Comparison of ENCODE assay signal across 23 cellular contexts in genomic region chr17:63722403-63722802, GRCh38.
"Had no signal": no experiment of that assay in that cellular context is flagged by ENCODE, and none has a peak within 500 bp of the region (broad histone marks: within the 10 kb centered on the region; RNA-seq: fewer than 3 reads in every experiment).

No MANE protein-coding gene starts in this region.

- DNase-seq: activated B cell treated with CpG ODN at 0.5 μM for 24 hours; activated CD4-positive, alpha-beta T cell treated with anti-CD3 and anti-CD28 coated beads for 1 hour; activated CD4-positive, alpha-beta T cell treated with anti-CD3 and anti-CD28 coated beads, Interleukin-2, amount 10 ng/mL, durations not matched to agents 24 days and 14 days; activated CD4-positive, alpha-beta T cell treated with anti-CD3 and anti-CD28 coated beads, Interleukin-2, amount 50 U/mL, for 48 hours; activated CD8-positive, alpha-beta memory T cell treated with anti-CD3 and anti-CD28 coated beads, Interleukin-2, amount 10 ng/mL, durations not matched to agents 7 days and 5 days; activated gamma-delta T cell; activated naive CD4-positive, alpha-beta T cell treated with anti-CD3 and anti-CD28 coated beads for 36 hours; activated T-cell treated with anti-CD3 and anti-CD28 coated beads, Interleukin-2, amount 50 U/mL, for 24 hours; brain microvascular endothelial cell; caudate nucleus; KG1; NCI-H1048; NCI-H187 treated with DMSO at 0.1 percent for 48 hours; NCI-H2107; NCI-H2171 treated with DMSO at 0.1 percent for 48 hours; NCI-H345; NCI-H510A; NCI-H526 treated with DMSO at 0.1 percent for 48 hours; PC-9; T-helper 17 cell; T-helper 9 cell had no signal

- ATAC-seq: activated CD8-positive, alpha-beta memory T cell treated with anti-CD3 and anti-CD28 coated beads, Interleukin-2, amount 10 ng/mL, durations not matched to agents 7 days and 5 days; activated T-helper 17 cell treated with anti-CD3 and anti-CD28 coated beads, Interleukin-2, amount 50 U/mL, for 72 hours; T-helper 17 cell had no signal

- H2AFZ ChIP-seq: PC-9 had no signal

- H3K27me3 ChIP-seq: brain microvascular endothelial cell had no signal

- H3K27ac ChIP-seq: brain microvascular endothelial cell, PC-9, SK-N-MC had no signal

- H3K4me2 ChIP-seq: PC-9 had no signal

- H3K4me3 ChIP-seq: PC-9, SK-N-MC had no signal
